8 cellular contexts compared by ENCODE assay signal in genomic region chr10:58268946-58269831, GRCh38. TPM values are rescaled to one million over a fixed set of nuclear protein-coding genes. Genes with fewer than 3 reads are reported as not detected.
DNase-seq lines count a peak whose midpoint lies in the region; ATAC-seq and TF ChIP-seq lines count a peak whose summit lies in the region.

Gene CISD1 (plus strand): TSS chr10:58269162. CDS start chr10:58269274, 112 bp downstream.

- H3K36me3 ChIP-seq in MG63 = peaks cover 3% of the 10 kb centered on the region; the same call in 1 of the 2 replicates

- no peaks in the 10 kb centered on the region for H4K20me1 ChIP-seq in H9 (ENCODE audit: control insufficient read depth, insufficient read depth, insufficient read length)

- H3K4me1 Mint-ChIP-seq in H9 (peaks cover 34 to 38% of the 10 kb centered on the region in 2 experiments), nephron progenitor cell (peaks cover 47% of the 10 kb centered on the region)
- H3K4me1 Mint-ChIP-seq in stimulated activated naive CD8-positive, alpha-beta T cell treated with anti-CD3 and anti-CD28 coated beads, Interleukin-15, amount 100 ng/mL, for 72 hours = peaks cover 35% of the 10 kb centered on the region

- H2BK120ac ChIP-seq in H9 (ENCODE audit: low read depth, low read length, poor library complexity, severe bottlenecking) = no peak within 1 kb of the TSS

- H3K27me3 Mint-ChIP-seq in H9 (ENCODE audit: low read depth) (no peaks in the 10 kb centered on the region; the same call in 1 of the 2 replicates), nephron progenitor cell (ENCODE audit: low read depth, poor library complexity) (no peaks in the 10 kb centered on the region)
- H3K27me3 Mint-ChIP-seq in stimulated activated naive CD8-positive, alpha-beta T cell treated with anti-CD3 and anti-CD28 coated beads, Interleukin-15, amount 100 ng/mL, for 72 hours = no peaks in the 10 kb centered on the region

- no peak within 1 kb of the TSS for H4K8ac ChIP-seq in H9 (replicated peaks; ENCODE audit: insufficient read length, low read depth, low read length)

- peak within 1 kb of the TSS; percentile 62 for H3K18ac ChIP-seq in H9 (ENCODE audit: insufficient read length, low read depth, low read length)

- peak within 1 kb of the TSS; percentile 77 for H3K9ac ChIP-seq in H9 (ENCODE audit: extremely low read depth, insufficient read length, low read length)

- H3K23me2 ChIP-seq in H9 (ENCODE audit: insufficient read length, low read depth, low read length, poor library complexity, severe bottlenecking) = peaks cover 14% of the 10 kb centered on the region

- ATAC-seq in stimulated activated naive CD8-positive, alpha-beta T cell treated with anti-CD3 and anti-CD28 coated beads, Interleukin-15, amount 100 ng/mL, for 72 hours = peak; percentile 82

- DNase-seq in ELR (ENCODE audit: low read depth) (peak; percentile 100), H9 (peak; percentile 99), MG63 (peak; percentile 97), SHP77 treated with DMSO at 0.1 percent for 48 hours (lab: John Stamatoyannopoulos, UW) (peak; percentile 63), fibroblast of the aortic adventitia (ENCODE audit: low read depth) (peak; percentile 100), nephron progenitor cell (peak; percentile 96)
- peak; percentile 98 for DNase-seq in activated effector memory CD4-positive, alpha-beta T cell treated with anti-CD3 and anti-CD28 coated beads, Interleukin-2, amount 50 U/mL, for 16 hours
- peak; percentile 93 to 97 for DNase-seq in stimulated activated naive CD8-positive, alpha-beta T cell treated with anti-CD3 and anti-CD28 coated beads, Interleukin-15, amount 100 ng/mL, for 72 hours

- no peak for TF ChIP-seq CTCF in H9 (conservative IDR thresholded peaks at IDR 0.05)
- no peak for TF ChIP-seq CTCF in fibroblast of the aortic adventitia (IDR thresholded peaks at IDR 0.05; ENCODE audit: insufficient read depth, low read length)
- TF ChIP-seq CTCF in nephron progenitor cell (IDR thresholded peaks at IDR 0.05) = no peak

- H3K56ac ChIP-seq in H9 (ENCODE audit: insufficient read length, low read depth, low read length) = peak within 1 kb of the TSS; percentile 5

- H4K91ac ChIP-seq in H9 (ENCODE audit: insufficient read length, low read depth, low read length) = no peak within 1 kb of the TSS

- H3K27me3 ChIP-seq in H9 (ENCODE audit: insufficient read depth, low read length) (no peaks in the 10 kb centered on the region), MG63 (no peaks in the 10 kb centered on the region)

- peak within 1 kb of the TSS; percentile 88 for H3K14ac ChIP-seq in H9 (ENCODE audit: insufficient read depth, low read length)

- H3K79me1 ChIP-seq in H9 (ENCODE audit: insufficient read depth, low read depth, low read length, poor library complexity, severe bottlenecking) = peaks cover 2% of the 10 kb centered on the region

- H3K79me2 ChIP-seq in H9 (ENCODE audit: insufficient read depth, low read length) = peaks cover 10% of the 10 kb centered on the region; the same call in 1 of the 2 replicates

- H3K23ac ChIP-seq in H9 (ENCODE audit: insufficient read length, low read depth, low read length) = no peak within 1 kb of the TSS

- no peaks in the 10 kb centered on the region; a peak in 1 of 5 replicates for H3K9me3 Mint-ChIP-seq in H9
- peaks cover 10% of the 10 kb centered on the region for H3K9me3 Mint-ChIP-seq in nephron progenitor cell
- no peaks in the 10 kb centered on the region for H3K9me3 Mint-ChIP-seq in stimulated activated naive CD8-positive, alpha-beta T cell treated with anti-CD3 and anti-CD28 coated beads, Interleukin-15, amount 100 ng/mL, for 72 hours

- H3K27ac ChIP-seq in H9 (ENCODE audit: insufficient read length, low read depth, low read length) = peak within 1 kb of the TSS; percentile 9

- H3K4me2 ChIP-seq in H9 (ENCODE audit: insufficient read depth, insufficient read length, low read length) = peak within 1 kb of the TSS; percentile 98

- H2AK5ac ChIP-seq in H9 (ENCODE audit: insufficient read length, low read length) = no peak within 1 kb of the TSS

- H3K4me3 ChIP-seq in MG63 (peak within 1 kb of the TSS; percentile 77), fibroblast of the aortic adventitia (ENCODE audit: low read depth, low read length) (peak within 1 kb of the TSS; percentile 88)

- peak within 1 kb of the TSS; percentile 90 to 98 for H3K4me3 Mint-ChIP-seq in H9
- peak within 1 kb of the TSS; percentile 94 for H3K4me3 Mint-ChIP-seq in nephron progenitor cell
- H3K4me3 Mint-ChIP-seq in stimulated activated naive CD8-positive, alpha-beta T cell treated with anti-CD3 and anti-CD28 coated beads, Interleukin-15, amount 100 ng/mL, for 72 hours = peak within 1 kb of the TSS; percentile 90 to 98

- no peak within 1 kb of the TSS for H4K5ac ChIP-seq in H9 (ENCODE audit: insufficient read length, low read depth, low read length)

- no peak within 1 kb of the TSS for H2BK20ac ChIP-seq in H9 (ENCODE audit: low read depth, low read length, poor library complexity, severe bottlenecking)

- no CpG with 5 or more reads among the region's 69 CpGs for WGBS in H9 (ENCODE audit: extremely low coverage, insufficient read length, low lambda C conversion rate)

- no peak within 1 kb of the TSS for H2BK15ac ChIP-seq in H9 (ENCODE audit: low read depth, low read length)

- no peak within 1 kb of the TSS for H3T11ph ChIP-seq in H9 (ENCODE audit: low read length)

- H3K4me1 ChIP-seq in H9 (ENCODE audit: insufficient read depth, low read length) = peaks cover 2% of the 10 kb centered on the region; the same call in 1 of the 2 replicates

- no peak within 1 kb of the TSS for H2BK12ac ChIP-seq in H9 (ENCODE audit: insufficient read length, low read depth, low read length)

- no peak within 1 kb of the TSS for H2BK5ac ChIP-seq in H9 (ENCODE audit: insufficient read length, low read length)

- H3K4ac ChIP-seq in H9 (ENCODE audit: low read depth, low read length) = no peak within 1 kb of the TSS

- no peaks in the 10 kb centered on the region for H3K9me3 ChIP-seq in H9 (ENCODE audit: control insufficient read depth, low read depth, low read length)
- H3K9me3 ChIP-seq in MG63 = no peaks in the 10 kb centered on the region

- peak within 1 kb of the TSS; percentile 79 for H2AFZ ChIP-seq in H9 (ENCODE audit: low read length)

- H3K36me3 Mint-ChIP-seq in H9 (ENCODE audit: insufficient read depth in 1 of 3, low read depth in 3 of 3) (peaks cover 0 to 4% (median 0%) of the 10 kb centered on the region in 3 experiments; a peak in 2 of 7 replicates), nephron progenitor cell (ENCODE audit: low read depth) (peaks cover 21% of the 10 kb centered on the region)

- H3K27ac Mint-ChIP-seq in H9 (peak within 1 kb of the TSS; percentile 97 to 99 (median 98)), nephron progenitor cell (peak within 1 kb of the TSS; percentile 99)
- H3K27ac Mint-ChIP-seq in stimulated activated naive CD8-positive, alpha-beta T cell treated with anti-CD3 and anti-CD28 coated beads, Interleukin-15, amount 100 ng/mL, for 72 hours = peak within 1 kb of the TSS; percentile 95 to 98

RNA-seq across cellular contexts. Expression of gene CISD1, which starts in this region (rescaled TPM):
- total RNA-seq in H9 (2021) = 37.3 and 42.0 TPM in 2 replicates
- total RNA-seq in MG63 (2014; rRNA removed; shearing (Covaris generic); ENCODE audit: low replicate concordance) = 56.9 and 77.5 TPM in 2 replicates
- total RNA-seq in fibroblast of the aortic adventitia (ENCODE audit: low replicate concordance) = 63.8 and 82.9 TPM in 2 replicates

Comparison
In these comparisons a context has a peak if more than half of its experiments do, and no peak if none do; other contexts are left out.
1. Peak in every context shown above with its lines: DNase-seq, ATAC-seq, H3K4me3 ChIP-seq and H3K27ac ChIP-seq.